In the genomic region with DNA sequence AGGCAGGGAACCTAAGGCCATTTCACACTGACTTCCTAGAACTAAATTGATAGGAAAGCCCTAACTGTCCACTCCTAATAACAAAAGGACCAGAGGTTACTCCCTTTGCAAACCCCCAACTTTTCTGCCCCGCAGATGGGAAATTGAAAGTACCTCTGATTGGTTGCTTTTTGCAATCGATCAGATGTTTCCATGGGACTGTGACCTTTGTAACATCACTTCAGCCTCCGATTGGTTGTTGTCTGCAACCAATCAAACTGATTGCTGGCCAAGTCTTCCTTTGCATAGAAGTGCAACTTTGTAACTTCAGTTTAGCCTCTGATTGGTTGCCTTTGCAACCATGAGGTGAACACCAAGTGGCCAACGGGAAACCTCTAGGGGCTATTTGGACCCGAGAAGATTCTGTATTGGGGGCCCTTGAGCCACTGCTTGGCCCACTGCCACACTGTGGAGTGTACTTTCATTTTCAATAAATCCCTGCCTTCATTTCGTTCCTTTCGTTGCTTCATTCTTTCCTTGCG, we compare ENCODE assay signal across 7 cellular contexts. TPM values are rescaled to one million over a fixed set of nuclear protein-coding genes. Genes with fewer than 3 reads are reported as not detected.
DNase-seq lines count a peak whose midpoint lies in the region; ATAC-seq and TF ChIP-seq lines count a peak whose summit lies in the region.

No MANE protein-coding gene starts in this region.

- H3K27ac ChIP-seq in GM23338 (ENCODE audit: low read depth) (no peak overlapping the region), endodermal cell (ENCODE audit: low read depth, low read length) (no peak overlapping the region), skeletal muscle tissue (ENCODE audit: low read depth, low read length) (no peak overlapping the region)

- H4K20me1 ChIP-seq in GM23338 (replicated peaks; ENCODE audit: insufficient read depth), result no peaks in the 10 kb centered on the region

- H3K9me3 ChIP-seq in endodermal cell (ENCODE audit: control insufficient read depth, low read length), result no peaks in the 10 kb centered on the region
- no peaks in the 10 kb centered on the region for H3K9me3 ChIP-seq in skeletal muscle tissue (ENCODE audit: control insufficient read depth in 3 of 3, low read length in 3 of 3)

- no peak overlapping the region for H3K4me3 Mint-ChIP-seq in GM23338
- H3K4me3 Mint-ChIP-seq in endodermal cell, result no peak overlapping the region

- H3K27ac Mint-ChIP-seq in GM23338 (no peak overlapping the region), endodermal cell (no peak overlapping the region)

- H3K36me3 Mint-ChIP-seq in GM23338 (ENCODE audit: low read depth) (no peaks in the 10 kb centered on the region), endodermal cell (ENCODE audit: low read depth) (peaks cover 2% of the 10 kb centered on the region)

- no peaks in the 10 kb centered on the region for H3K27me3 Mint-ChIP-seq in GM23338 (ENCODE audit: insufficient read depth, low read depth, poor library complexity)
- peaks cover 2% of the 10 kb centered on the region for H3K27me3 Mint-ChIP-seq in endodermal cell (ENCODE audit: insufficient read depth)

- no peak overlapping the region for H3K4me3 ChIP-seq in GM23338
- H3K4me3 ChIP-seq in endodermal cell (ENCODE audit: low read length), result no peak overlapping the region
- peak overlapping the region; percentile 54 to 70 (median 65) for H3K4me3 ChIP-seq in skeletal muscle tissue (ENCODE audit: low read length in 3 of 3)

- TF ChIP-seq CTCF in GM23338 (conservative IDR thresholded peaks at IDR 0.05; ENCODE audit: low read depth in 2 of 2) (no peak), endodermal cell (conservative IDR thresholded peaks at IDR 0.05) (no peak)

- H3K27me3 ChIP-seq in GM23338 (ENCODE audit: insufficient read depth), result no peaks in the 10 kb centered on the region
- H3K27me3 ChIP-seq in endodermal cell (ENCODE audit: control insufficient read depth, insufficient read depth, low read length, poor library complexity, severe bottlenecking), result no peaks in the 10 kb centered on the region
- peaks cover 0 to 3% (median 0%) of the 10 kb centered on the region in 3 donors for H3K27me3 ChIP-seq in skeletal muscle tissue (ENCODE audit: control insufficient read depth in 3 of 3, insufficient read depth in 3 of 3, low read length in 3 of 3)

- no peak overlapping the region for H2AFZ ChIP-seq in GM23338

- ATAC-seq in GM23338 (peak; percentile 81), HG02885 (IDR thresholded peaks at IDR 0.05; ENCODE audit: poor library complexity, unreplicated experiment) (no peak), HG03159 (IDR thresholded peaks at IDR 0.05; ENCODE audit: unreplicated experiment) (no peak)

- H3F3A ChIP-seq in GM23338 (replicated peaks; ENCODE audit: low read depth), result no peaks in the 10 kb centered on the region

- H3K9me2 ChIP-seq in GM23338 (ENCODE audit: insufficient read depth), result no peaks in the 10 kb centered on the region

- H3K4me1 ChIP-seq in GM23338 (ENCODE audit: insufficient read depth) (no peaks in the 10 kb centered on the region), endodermal cell (ENCODE audit: control insufficient read depth, insufficient read depth, low read length) (no peaks in the 10 kb centered on the region), skeletal muscle tissue (ENCODE audit: control insufficient read depth in 3 of 3, insufficient read depth in 3 of 3, low read length in 3 of 3) (no peaks in the 10 kb centered on the region)

- H3K36me3 ChIP-seq in GM23338 (ENCODE audit: insufficient read depth) (no peaks in the 10 kb centered on the region), endodermal cell (ENCODE audit: control insufficient read depth, insufficient read depth, low read length) (no peaks in the 10 kb centered on the region), skeletal muscle tissue (ENCODE audit: control insufficient read depth in 3 of 3, insufficient read depth in 3 of 3, low read length in 3 of 3) (no peaks in the 10 kb centered on the region)

- H3K4me2 ChIP-seq in GM23338, result no peak overlapping the region

- peak; percentile 77 for DNase-seq in GM23338 (ENCODE audit: low spot score)
- peak; percentile 34 for DNase-seq in NCI-H524 treated with DMSO at 0.1 percent for 48 hours (lab: John Stamatoyannopoulos, UW)
- peak; percentile 54 for DNase-seq in endodermal cell
- DNase-seq in activated naive CD4-positive, alpha-beta T cell treated with Interleukin-2 at 50 U/mL for 16 hours, result no peak

- H3K9ac ChIP-seq in endodermal cell (ENCODE audit: extremely low read depth, low read length, poor library complexity, severe bottlenecking) (no peak overlapping the region), skeletal muscle tissue (ENCODE audit: low read depth in 1 of 3, low read length in 3 of 3) (no peak overlapping the region)

- whole genome bisulfite sequencing in endodermal cell (ENCODE audit: insufficient coverage in 1 of 2, insufficient read length in 1 of 2), 2 experiments, result 93 to 94% methylated on average over 7 to 8 of the region's 8 CpGs

- no peaks in the 10 kb centered on the region for H3K79me2 ChIP-seq in GM23338 (replicated peaks; ENCODE audit: insufficient read depth)

- H3K4me1 Mint-ChIP-seq in GM23338 (peaks cover 2% of the 10 kb centered on the region; the same call in 2 of the 3 replicates), endodermal cell (no peaks in the 10 kb centered on the region)

- H3K9me3 Mint-ChIP-seq in GM23338, result no peaks in the 10 kb centered on the region
- peaks cover 9% of the 10 kb centered on the region for H3K9me3 Mint-ChIP-seq in endodermal cell

RNA-seq across cellular contexts. Expression of a gene that starts 11.3 kb away (rescaled TPM):
- total RNA-seq in GM23338 (2014; rRNA removed; shearing (Covaris generic)), result 43.2 and 46.2 TPM in 2 replicates
- polyA plus RNA-seq in GM23338 (2016; fragmentation: Nextera tagmentation; extraction: Ambion mirVana), result 16.7 and 18.5 TPM in 2 replicates
- total RNA-seq in endodermal cell, result 10 to 100 TPM; 17.6 to 32.6 TPM
- polyA plus RNA-seq in endodermal cell (2013, experiment 1 of 2), result 35.7 TPM
- 40.8 TPM for polyA plus RNA-seq in endodermal cell (2013, experiment 2 of 2)
- 6.3 TPM for total RNA-seq in skeletal muscle tissue

RNA-seq across cellular contexts. Expression of a gene that starts 13.7 kb away (rescaled TPM):
- 23.3 and 25.5 TPM in 2 replicates for total RNA-seq in GM23338 (2014; rRNA removed; shearing (Covaris generic))
- polyA plus RNA-seq in GM23338 (2016; fragmentation: Nextera tagmentation; extraction: Ambion mirVana), result 21.2 and 22.0 TPM in 2 replicates
- total RNA-seq in endodermal cell, result 10 to 100 TPM; 16.5 to 20.5 TPM
- 10.2 TPM for polyA plus RNA-seq in endodermal cell (2013, experiment 1 of 2)
- polyA plus RNA-seq in endodermal cell (2013, experiment 2 of 2), result 8.3 TPM
- 10.4 TPM for total RNA-seq in skeletal muscle tissue

RNA-seq across cellular contexts. Expression of a gene that starts 17.9 kb away (rescaled TPM):
- total RNA-seq in GM23338 (2014; rRNA removed; shearing (Covaris generic)), result 15.4 and 16.9 TPM in 2 replicates
- 12.2 and 13.8 TPM in 2 replicates for polyA plus RNA-seq in GM23338 (2016; fragmentation: Nextera tagmentation; extraction: Ambion mirVana)
- total RNA-seq in endodermal cell (10 to 100 TPM; 14.9 to 16.8 TPM), skeletal muscle tissue (11.0 TPM)
- 20.6 TPM for polyA plus RNA-seq in endodermal cell (2013, experiment 1 of 2)
- polyA plus RNA-seq in endodermal cell (2013, experiment 2 of 2), result 21.0 TPM

Comparison
In these comparisons a context has a peak if more than half of its experiments do, and no peak if none do; other contexts are left out.
1. H3K4me3 ChIP-seq: peak in skeletal muscle tissue (3 of 3); none in GM23338 (single experiment) and endodermal cell (single experiment).